In the genomic region with DNA sequence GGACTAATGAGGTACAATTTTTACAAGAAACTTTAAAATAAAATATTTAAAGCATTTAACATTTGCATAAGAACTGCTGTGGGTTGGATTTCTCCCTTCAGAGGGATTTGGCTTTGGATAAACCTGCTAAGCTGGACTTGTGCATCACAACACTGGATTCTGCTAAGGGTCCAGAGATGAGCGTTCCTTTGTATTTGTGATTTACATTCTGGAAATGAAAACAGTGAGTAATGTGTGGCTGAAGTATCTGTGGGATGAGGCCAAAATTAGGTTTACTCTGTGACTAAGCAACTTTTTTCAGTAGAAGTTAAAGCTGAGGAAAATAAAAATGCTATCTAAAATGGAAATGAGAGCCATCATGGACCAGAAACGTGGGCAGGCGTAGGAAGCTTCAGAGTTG, we compare ENCODE assay signal across 15 cellular contexts.
A peak's percentile ranks its signal among the peaks of the same experiment; 100 is the strongest.
DNase-seq lines count a peak whose midpoint lies in the region; ATAC-seq, FAIRE-seq and TF ChIP-seq lines count a peak whose summit lies in the region.
"Had no signal": no experiment of that assay in that cellular context is flagged by ENCODE, and none has a peak within 500 bp of the region (broad histone marks: within the 10 kb centered on the region; RNA-seq: fewer than 3 reads in every experiment).

No MANE protein-coding gene starts in this region.

- peak overlapping the region; percentile 64 for H3K4me2 ChIP-seq in astrocyte (ENCODE audit: low read length)

- H2AFZ ChIP-seq in astrocyte (ENCODE audit: low read depth, low read length): peak overlapping the region; percentile 62

- FAIRE-seq in astrocyte (lab: Jason Lieb, UNC): peak; percentile 65

- in situ Hi-C loops in HAP-1 (cut with MboI; ENCODE audit: low sequenced_read_pairs): no loop called here

- no peak overlapping the region for H3K27ac Mint-ChIP-seq in astrocyte (ENCODE audit: unreplicated experiment)

- TF ChIP-seq CTCF in AG04449 (IDR thresholded peaks at IDR 0.05; ENCODE audit: insufficient read depth, low read length, missing control alignments) (no peak), astrocyte (IDR thresholded peaks at IDR 0.05; ENCODE audit: insufficient read depth, low read depth, low read length) (no peak), foreskin keratinocyte (conservative IDR thresholded peaks at IDR 0.05) (no peak)

- no peak overlapping the region for H3K4me3 Mint-ChIP-seq in astrocyte (ENCODE audit: unreplicated experiment)

- CTCF ChIA-PET in AG04449 (lab: Yijun Ruan, JAX): no interaction called here

- no peak overlapping the region for H3K4me3 ChIP-seq in AG04449 (ENCODE audit: low read depth, low read length)
- no peak overlapping the region for H3K4me3 ChIP-seq in HAP-1
- H3K4me3 ChIP-seq in astrocyte (ENCODE audit: insufficient read depth, low read depth, low read length): no peak overlapping the region
- H3K4me3 ChIP-seq: lung, spleen had no signal

- no peaks in the 10 kb centered on the region for H4K20me1 ChIP-seq in astrocyte (ENCODE audit: insufficient read depth, low read length)

- intact Hi-C loops in left cardiac atrium (cut with DNase I): no loop called here

- H3K27ac ChIP-seq in astrocyte (ENCODE audit: low read depth, low read length) (peak overlapping the region; percentile 51), foreskin keratinocyte (no peak overlapping the region)
- H3K27ac ChIP-seq: spleen had no signal

- ATAC-seq in foreskin keratinocyte (no peak), left cardiac atrium (no peak), GM19467 (IDR thresholded peaks at IDR 0.05; ENCODE audit: unreplicated experiment) (no peak)

- H3K4me1 Mint-ChIP-seq in astrocyte (ENCODE audit: low read depth, unreplicated experiment): peaks cover 8% of the 10 kb centered on the region

- H3K4me1 ChIP-seq in HAP-1 (peaks cover 23% of the 10 kb centered on the region), astrocyte (ENCODE audit: insufficient read depth, low read length) (peaks cover 12% of the 10 kb centered on the region), foreskin keratinocyte (no peaks in the 10 kb centered on the region)
- H3K4me1 ChIP-seq: spleen had no signal

- no peaks in the 10 kb centered on the region for H3K36me3 Mint-ChIP-seq in astrocyte (ENCODE audit: low read depth, unreplicated experiment)

- peak; percentile 47 for DNase-seq in AG04449 (ENCODE audit: low read depth, low spot score)
- peak; percentile 36 to 74 for DNase-seq in HAP-1 (ENCODE audit: low spot score in 2 of 2)
- DNase-seq in astrocyte (ENCODE audit: low read depth): peak; percentile 78
- peak; percentile 3 to 9 for DNase-seq in foreskin keratinocyte
- no peak for DNase-seq in left cardiac atrium
- DNase-seq in NCI-H1417 treated with DMSO at 0.1 percent for 48 hours (lab: John Stamatoyannopoulos, UW): no peak
- no peak for DNase-seq in cerebellum (ENCODE audit: low spot score)
- DNase-seq: activated naive CD4-positive, alpha-beta T cell treated with anti-CD3 and anti-CD28 coated beads, Interleukin-2, amount 50 U/mL, for 16 hours; erythroblast; NCI-H1092; NCI-H2171; nucleus accumbens; spleen had no signal

- H3K9me3 Mint-ChIP-seq in astrocyte (ENCODE audit: unreplicated experiment): peaks cover 1% of the 10 kb centered on the region

- H3K27me3 ChIP-seq in HAP-1 (ENCODE audit: low read depth) (no peaks in the 10 kb centered on the region), astrocyte (ENCODE audit: insufficient read depth, low read length) (no peaks in the 10 kb centered on the region), foreskin keratinocyte (peaks cover 9% of the 10 kb centered on the region)

- no peak overlapping the region for H3K9ac ChIP-seq in astrocyte (ENCODE audit: low read length)

- H3K9me3 ChIP-seq in HAP-1: 0 out of 2 replicates have a peak, but pooled peaks cover 2% of the 10 kb centered on the region
- no peaks in the 10 kb centered on the region for H3K9me3 ChIP-seq in astrocyte (ENCODE audit: insufficient read depth, low read depth, low read length)
- H3K9me3 ChIP-seq: spleen had no signal

- H3K27me3 Mint-ChIP-seq in astrocyte (ENCODE audit: low read depth, unreplicated experiment): no peaks in the 10 kb centered on the region

- POLR2A ChIA-PET in AG04449 (lab: Yijun Ruan, JAX): interaction anchor here (0.5 kb wide), 1 partner anchor 287 kb away, joined by 3 read pairs; no protein-coding TSS in a partner anchor

- H3K79me2 ChIP-seq in astrocyte (ENCODE audit: insufficient read depth, low read length): no peaks in the 10 kb centered on the region

- H3K36me3 ChIP-seq in HAP-1 (replicated peaks) (no peaks in the 10 kb centered on the region), astrocyte (ENCODE audit: insufficient read depth, low read length) (no peaks in the 10 kb centered on the region)
- H3K36me3 ChIP-seq: spleen had no signal

Comparison
In these comparisons a context has a peak if more than half of its experiments do, and no peak if none do; other contexts are left out.
1. DNase-seq: peak in AG04449 (single experiment), HAP-1 (2 of 2), astrocyte (single experiment) and foreskin keratinocyte (2 of 2); none in left cardiac atrium (single experiment), NCI-H1417 treated with DMSO at 0.1 percent for 48 hours (single experiment) and cerebellum (single experiment).